9 cellular contexts compared by ENCODE assay signal in genomic region chr1:184753093-184753492, GRCh38. TPM values are rescaled to one million over a fixed set of nuclear protein-coding genes. Genes with fewer than 3 reads are reported as not detected.
DNase-seq lines count a peak whose midpoint lies in the region; ATAC-seq, FAIRE-seq and TF ChIP-seq lines count a peak whose summit lies in the region.
"Had no signal": no experiment of that assay in that cellular context is flagged by ENCODE, and none has a peak within 500 bp of the region (broad histone marks: within the 10 kb centered on the region; RNA-seq: fewer than 3 reads in every experiment).

No MANE protein-coding gene starts in this region.

- dilution Hi-C loops in keratinocyte (cut with MboI; ENCODE audit: extremely low pct_ligation_motif_present, low sequenced_read_pairs), result no loop called here

- H3K4me1 Mint-ChIP-seq in activated T-cell treated with anti-CD3 and anti-CD28 coated beads, Interleukin-2, amount 50 U/mL, for 4 hours (ENCODE audit: low read depth), result peaks cover 52% of the 10 kb centered on the region
- H3K4me1 Mint-ChIP-seq in activated CD8-positive, alpha-beta T cell treated with anti-CD3 and anti-CD28 coated beads, Interleukin-2, amount 10 ng/mL, durations not matched to agents 7 days and 5 days (ENCODE audit: low read depth), result peaks cover 38% of the 10 kb centered on the region

- H3K79me2 ChIP-seq in keratinocyte (ENCODE audit: control insufficient read depth, insufficient read depth, low read length), result peaks cover 17% of the 10 kb centered on the region

- H3K9ac ChIP-seq in keratinocyte (ENCODE audit: control insufficient read depth, extremely low read depth, insufficient read depth, low read length) (no peak overlapping the region), subcutaneous abdominal adipose tissue (ENCODE audit: low read length in 5 of 5) (peak overlapping the region in 3 of 5 donors; percentile 92 to 94 (median 92))

- no peaks in the 10 kb centered on the region for H3K9me3 ChIP-seq in keratinocyte (ENCODE audit: control insufficient read depth, low read depth, low read length)
- H3K9me3 ChIP-seq in subcutaneous abdominal adipose tissue (ENCODE audit: control insufficient read depth in 5 of 5, low read length in 5 of 5), result no peaks in the 10 kb centered on the region

- H3K4me1 ChIP-seq in keratinocyte (ENCODE audit: control insufficient read depth, extremely low read depth, insufficient read depth, low read length) (peaks cover 11% of the 10 kb centered on the region), subcutaneous abdominal adipose tissue (ENCODE audit: control insufficient read depth in 5 of 5, insufficient read depth in 5 of 5, low read length in 5 of 5) (peaks cover 0 to 43% (median 25%) of the 10 kb centered on the region in 5 donors)

- peak overlapping the region; percentile 94 for H3K4me3 Mint-ChIP-seq in activated T-cell treated with anti-CD3 and anti-CD28 coated beads, Interleukin-2, amount 50 U/mL, for 4 hours
- peak overlapping the region; percentile 81 for H3K4me3 Mint-ChIP-seq in activated CD8-positive, alpha-beta T cell treated with anti-CD3 and anti-CD28 coated beads, Interleukin-2, amount 10 ng/mL, durations not matched to agents 7 days and 5 days

- CTCF ChIA-PET in activated CD8-positive, alpha-beta T cell treated with anti-CD3 and anti-CD28 coated beads, Interleukin-2, amount 10 ng/mL, durations not matched to agents 7 days and 5 days (lab: Charles Lee), result interaction anchor here (0.9 to 3.5 kb wide), 4 partner anchors 10 to 417 kb away, joined by 3 to 12 read pairs (median 6); no protein-coding TSS in a partner anchor

- no peaks in the 10 kb centered on the region for H3K9me3 Mint-ChIP-seq in activated T-cell treated with anti-CD3 and anti-CD28 coated beads, Interleukin-2, amount 50 U/mL, for 4 hours
- H3K9me3 Mint-ChIP-seq in activated CD8-positive, alpha-beta T cell treated with anti-CD3 and anti-CD28 coated beads, Interleukin-2, amount 10 ng/mL, durations not matched to agents 7 days and 5 days (ENCODE audit: insufficient read depth), result no peaks in the 10 kb centered on the region

- peak overlapping the region in 1 of 3 experiments; percentile 96 for H3K4me3 ChIP-seq in keratinocyte (ENCODE audit: control insufficient read depth in 2 of 3, extremely low read depth in 1 of 3, insufficient read depth in 2 of 3, low read depth in 1 of 3, low read length in 3 of 3)
- H3K4me3 ChIP-seq in subcutaneous abdominal adipose tissue (ENCODE audit: low read depth in 1 of 5, low read length in 5 of 5), result peak overlapping the region; percentile 81 to 99 (median 96)

- TF ChIP-seq CTCF in keratinocyte (optimal IDR thresholded peaks at IDR 0.05 in 1 of 3, IDR thresholded peaks at IDR 0.05 in 1 of 3, conservative IDR thresholded peaks at IDR 0.05 in 1 of 3; ENCODE audit: extremely low read depth in 1 of 3, insufficient read depth in 2 of 3, low read length in 3 of 3), result no peak
- no peak for TF ChIP-seq CTCF in GM10266 (IDR thresholded peaks at IDR 0.05; ENCODE audit: control insufficient read depth, insufficient read depth, low read depth, missing control alignments)

- H2AFZ ChIP-seq in keratinocyte (ENCODE audit: control insufficient read depth, low read length), result no peak overlapping the region

- H3K27me3 ChIP-seq in keratinocyte (ENCODE audit: control insufficient read depth, extremely low read depth, insufficient read depth, low read length), result no peaks in the 10 kb centered on the region
- no peaks in the 10 kb centered on the region for H3K27me3 ChIP-seq in subcutaneous abdominal adipose tissue (ENCODE audit: control insufficient read depth in 5 of 5, insufficient read depth in 4 of 5, low read length in 5 of 5)

- POLR2A ChIA-PET in activated CD8-positive, alpha-beta T cell treated with anti-CD3 and anti-CD28 coated beads, Interleukin-2, amount 10 ng/mL, durations not matched to agents 7 days and 5 days (lab: Charles Lee), result interaction anchor here (1.7 kb wide), 1 partner anchor 221 kb away, joined by 10 read pairs; the partner anchor contains the start of gene NIBAN1

- H3K36me3 Mint-ChIP-seq in activated T-cell treated with anti-CD3 and anti-CD28 coated beads, Interleukin-2, amount 50 U/mL, for 4 hours (ENCODE audit: insufficient read depth), result peaks cover 2% of the 10 kb centered on the region
- H3K36me3 Mint-ChIP-seq in activated CD8-positive, alpha-beta T cell treated with anti-CD3 and anti-CD28 coated beads, Interleukin-2, amount 10 ng/mL, durations not matched to agents 7 days and 5 days (ENCODE audit: low read depth), result peaks cover 15% of the 10 kb centered on the region

- H3K27me3 Mint-ChIP-seq in activated T-cell treated with anti-CD3 and anti-CD28 coated beads, Interleukin-2, amount 50 U/mL, for 4 hours (ENCODE audit: low read depth), result peaks cover 2% of the 10 kb centered on the region
- H3K27me3 Mint-ChIP-seq in activated CD8-positive, alpha-beta T cell treated with anti-CD3 and anti-CD28 coated beads, Interleukin-2, amount 10 ng/mL, durations not matched to agents 7 days and 5 days (ENCODE audit: low read depth), result peaks cover 8% of the 10 kb centered on the region

- H3K27ac ChIP-seq in keratinocyte (ENCODE audit: control insufficient read depth, insufficient read depth, low read length), result no peak overlapping the region
- H3K27ac ChIP-seq in subcutaneous abdominal adipose tissue (ENCODE audit: low read depth, low read length), result peak overlapping the region; percentile 94

- no peak for FAIRE-seq in keratinocyte (lab: Jason Lieb, UNC)

- H4K20me1 ChIP-seq in keratinocyte (ENCODE audit: control insufficient read depth, extremely low read depth, insufficient read depth, low read length), result no peaks in the 10 kb centered on the region

- H3K36me3 ChIP-seq in keratinocyte (ENCODE audit: control insufficient read depth in 2 of 2, extremely low read depth in 1 of 2, insufficient read depth in 2 of 2, low read length in 2 of 2) (no peaks in the 10 kb centered on the region), subcutaneous abdominal adipose tissue (ENCODE audit: control insufficient read depth in 5 of 5, insufficient read depth in 5 of 5, low read length in 5 of 5) (no peaks in the 10 kb centered on the region)

- peak overlapping the region; percentile 88 for H3K4me2 ChIP-seq in keratinocyte (ENCODE audit: control insufficient read depth, extremely low read depth, insufficient read depth, low read depth, low read length)

- ATAC-seq in activated T-cell treated with anti-CD3 and anti-CD28 coated beads, Interleukin-2, amount 50 U/mL, for 4 hours, result no peak
- ATAC-seq in activated CD8-positive, alpha-beta T cell treated with anti-CD3 and anti-CD28 coated beads, Interleukin-2, amount 10 ng/mL, durations not matched to agents 7 days and 5 days, result no peak
- ATAC-seq in HG02885 (IDR thresholded peaks at IDR 0.05; ENCODE audit: poor library complexity, unreplicated experiment), result no peak

- peak overlapping the region; percentile 96 for H3K27ac Mint-ChIP-seq in activated CD8-positive, alpha-beta T cell treated with anti-CD3 and anti-CD28 coated beads, Interleukin-2, amount 10 ng/mL, durations not matched to agents 7 days and 5 days

- no peak for DNase-seq in activated T-cell treated with anti-CD3 and anti-CD28 coated beads, Interleukin-2, amount 50 U/mL, for 4 hours
- no peak for DNase-seq in activated T-cell treated with anti-CD3 and anti-CD28 coated beads, Interleukin-2, amount 50 U/mL, for 48 hours
- DNase-seq in activated CD8-positive, alpha-beta T cell treated with anti-CD3 and anti-CD28 coated beads, Interleukin-2, amount 10 ng/mL, durations not matched to agents 7 days and 5 days, result no peak
- DNase-seq in keratinocyte (ENCODE audit: low read depth, low spot score) (no peak), NCI-H345 treated with DMSO at 0.1 percent for 48 hours (lab: John Stamatoyannopoulos, UW; ENCODE audit: unreplicated experiment) (no peak), GM10266 (ENCODE audit: extremely low spot score) (no peak)
- DNase-seq: NCI-H187 had no signal

- no peaks in the 10 kb centered on the region for H3K9me1 ChIP-seq in keratinocyte (ENCODE audit: control insufficient read depth, extremely low read depth, insufficient read depth, low read length)

RNA-seq across cellular contexts. Expression of gene EDEM3, which starts 1.6 kb away (rescaled TPM):
- total RNA-seq in activated T-cell treated with anti-CD3 and anti-CD28 coated beads, Interleukin-2, amount 50 U/mL, for 4 hours, result 10 to 100 TPM; 18.0 to 20.4 (median 19.1) TPM
- 10 to 100 TPM; 20.8 to 28.6 TPM for total RNA-seq in activated CD8-positive, alpha-beta T cell treated with anti-CD3 and anti-CD28 coated beads, Interleukin-2, amount 10 ng/mL, durations not matched to agents 7 days and 5 days
- 22.5 to 23.6 TPM (median 22.8 TPM) in 3 replicates for polyA plus RNA-seq in keratinocyte
- 21.7 TPM for polyA plus RNA-seq in keratinocyte (2011; ENCODE audit: low read depth)
- 5.0 and 9.4 TPM in 2 replicates for polyA plus RNA-seq in keratinocyte (2011; cell fraction: cytosol; rRNA removed)
- 27.9 and 37.4 TPM in 2 replicates for polyA plus RNA-seq in keratinocyte (2011; cell fraction: nucleus; rRNA removed)
- 11.3 and 13.9 TPM in 2 replicates for polyA plus RNA-seq in keratinocyte (2012; ENCODE audit: low replicate concordance)
- polyA minus RNA-seq in keratinocyte, result 12.3 to 104 TPM (median 63.0 TPM) in 3 replicates
- 18.6 TPM for polyA minus RNA-seq in keratinocyte (2011; cell fraction: cytosol; rRNA and poly(A)+ RNA removed)
- 29.1 and 118 TPM in 2 replicates for polyA minus RNA-seq in keratinocyte (2011; cell fraction: nucleus; rRNA and poly(A)+ RNA removed)
